17 cellular contexts compared by ENCODE assay signal in genomic region chr7:140033036-140033435, GRCh38. TPM values are rescaled to one million over a fixed set of nuclear protein-coding genes. Genes with fewer than 3 reads are reported as not detected.
DNase-seq lines count a peak whose midpoint lies in the region; ATAC-seq lines count a peak whose summit lies in the region.
"Had no signal": no experiment of that assay in that cellular context is flagged by ENCODE, and none has a peak within 500 bp of the region (broad histone marks: within the 10 kb centered on the region; RNA-seq: fewer than 3 reads in every experiment).

No MANE protein-coding gene starts in this region.

- intact Hi-C loops in activated T-helper 1 cell treated with anti-CD3 and anti-CD28 coated beads, Interleukin-12 subunit alpha, Interleukin-12 subunit beta, Interleukin-2, Interleukin-4 antibody, amounts not matched to agents 30 ng/mL and 10 ng/mL and 1 ng/mL, durations not matched to agents 14 hours and 24 hours and 36 hours (cut with micrococcal nuclease): no loop called here
- intact Hi-C loops in activated T-helper 2 cell treated with anti-CD3 and anti-CD28 coated beads, Interferon-gamma antibody, Interleukin-2, Interleukin-4, amounts not matched to agents 10 μg/mL and 5 μg/mL and 100 μg/mL, durations not matched to agents 14 hours and 24 hours and 36 hours (cut with micrococcal nuclease): no loop called here

- no peaks in the 10 kb centered on the region for H3K9me3 Mint-ChIP-seq in T-helper 2 cell treated with Interferon-gamma antibody and Interleukin-4, amounts not matched to agents 5 μg/mL and 100 μg/mL, for 36 hours
- H3K9me3 Mint-ChIP-seq in activated T-helper 1 cell treated with anti-CD3 and anti-CD28 coated beads, Interleukin-12 subunit alpha, Interleukin-12 subunit beta, Interleukin-2, Interleukin-4 antibody, amounts not matched to agents 30 ng/mL and 10 ng/mL and 1 ng/mL, durations not matched to agents 14 hours and 24 hours and 36 hours: no peaks in the 10 kb centered on the region
- H3K9me3 Mint-ChIP-seq in stimulated activated memory B cell treated with anti-CD40 and anti-IgM and Interleukin-4, amounts not matched to agents 10 μg/mL and 1 μg/mL and 100 μg/mL, for 72 hours: no peaks in the 10 kb centered on the region
- H3K9me3 Mint-ChIP-seq in activated T-helper 2 cell treated with anti-CD3 and anti-CD28 coated beads, Interferon-gamma antibody, Interleukin-2, Interleukin-4, amounts not matched to agents 10 μg/mL and 5 μg/mL and 100 μg/mL, durations not matched to agents 14 hours and 24 hours and 36 hours: no peaks in the 10 kb centered on the region
- H3K9me3 Mint-ChIP-seq: activated CD4-positive, alpha-beta memory T cell treated with anti-CD3 and anti-CD28 coated beads for 36 hours; neural crest cell had no signal

- peaks cover 28% of the 10 kb centered on the region for H3K4me1 Mint-ChIP-seq in T-helper 2 cell treated with Interferon-gamma antibody and Interleukin-4, amounts not matched to agents 5 μg/mL and 100 μg/mL, for 36 hours (ENCODE audit: low read depth)
- H3K4me1 Mint-ChIP-seq in activated T-helper 1 cell treated with anti-CD3 and anti-CD28 coated beads, Interleukin-12 subunit alpha, Interleukin-12 subunit beta, Interleukin-2, Interleukin-4 antibody, amounts not matched to agents 30 ng/mL and 10 ng/mL and 1 ng/mL, durations not matched to agents 14 hours and 24 hours and 36 hours (ENCODE audit: low read depth): peaks cover 25% of the 10 kb centered on the region
- peaks cover 40% of the 10 kb centered on the region for H3K4me1 Mint-ChIP-seq in stimulated activated memory B cell treated with anti-CD40 and anti-IgM and Interleukin-4, amounts not matched to agents 10 μg/mL and 1 μg/mL and 100 μg/mL, for 72 hours
- peaks cover 21% of the 10 kb centered on the region for H3K4me1 Mint-ChIP-seq in activated T-helper 2 cell treated with anti-CD3 and anti-CD28 coated beads, Interferon-gamma antibody, Interleukin-2, Interleukin-4, amounts not matched to agents 10 μg/mL and 5 μg/mL and 100 μg/mL, durations not matched to agents 14 hours and 24 hours and 36 hours (ENCODE audit: low read depth)
- H3K4me1 Mint-ChIP-seq: neural crest cell had no signal

- H3K4me3 Mint-ChIP-seq in T-helper 2 cell treated with Interferon-gamma antibody and Interleukin-4, amounts not matched to agents 5 μg/mL and 100 μg/mL, for 36 hours: peak overlapping the region; percentile 5
- H3K4me3 Mint-ChIP-seq in activated T-helper 1 cell treated with anti-CD3 and anti-CD28 coated beads, Interleukin-12 subunit alpha, Interleukin-12 subunit beta, Interleukin-2, Interleukin-4 antibody, amounts not matched to agents 30 ng/mL and 10 ng/mL and 1 ng/mL, durations not matched to agents 14 hours and 24 hours and 36 hours: no peak overlapping the region
- no peak overlapping the region for H3K4me3 Mint-ChIP-seq in stimulated activated memory B cell treated with anti-CD40 and anti-IgM and Interleukin-4, amounts not matched to agents 10 μg/mL and 1 μg/mL and 100 μg/mL, for 72 hours
- H3K4me3 Mint-ChIP-seq in activated T-helper 2 cell treated with anti-CD3 and anti-CD28 coated beads, Interferon-gamma antibody, Interleukin-2, Interleukin-4, amounts not matched to agents 10 μg/mL and 5 μg/mL and 100 μg/mL, durations not matched to agents 14 hours and 24 hours and 36 hours (ENCODE audit: low read depth): no peak overlapping the region
- H3K4me3 Mint-ChIP-seq: activated CD4-positive, alpha-beta memory T cell treated with anti-CD3 and anti-CD28 coated beads for 36 hours; activated naive CD8-positive, alpha-beta T cell; neural crest cell had no signal

- H3K36me3 Mint-ChIP-seq in T-helper 2 cell treated with Interferon-gamma antibody and Interleukin-4, amounts not matched to agents 5 μg/mL and 100 μg/mL, for 36 hours (ENCODE audit: low read depth): peaks cover 63% of the 10 kb centered on the region
- peaks cover 64% of the 10 kb centered on the region for H3K36me3 Mint-ChIP-seq in activated T-helper 1 cell treated with anti-CD3 and anti-CD28 coated beads, Interleukin-12 subunit alpha, Interleukin-12 subunit beta, Interleukin-2, Interleukin-4 antibody, amounts not matched to agents 30 ng/mL and 10 ng/mL and 1 ng/mL, durations not matched to agents 14 hours and 24 hours and 36 hours (ENCODE audit: low read depth)
- H3K36me3 Mint-ChIP-seq in stimulated activated memory B cell treated with anti-CD40 and anti-IgM and Interleukin-4, amounts not matched to agents 10 μg/mL and 1 μg/mL and 100 μg/mL, for 72 hours: peaks cover 75% of the 10 kb centered on the region
- H3K36me3 Mint-ChIP-seq in activated T-helper 2 cell treated with anti-CD3 and anti-CD28 coated beads, Interferon-gamma antibody, Interleukin-2, Interleukin-4, amounts not matched to agents 10 μg/mL and 5 μg/mL and 100 μg/mL, durations not matched to agents 14 hours and 24 hours and 36 hours (ENCODE audit: low read depth): peaks cover 66% of the 10 kb centered on the region

- H3K27ac Mint-ChIP-seq in T-helper 2 cell treated with Interferon-gamma antibody and Interleukin-4, amounts not matched to agents 5 μg/mL and 100 μg/mL, for 36 hours: no peak overlapping the region
- H3K27ac Mint-ChIP-seq in activated T-helper 1 cell treated with anti-CD3 and anti-CD28 coated beads, Interleukin-12 subunit alpha, Interleukin-12 subunit beta, Interleukin-2, Interleukin-4 antibody, amounts not matched to agents 30 ng/mL and 10 ng/mL and 1 ng/mL, durations not matched to agents 14 hours and 24 hours and 36 hours: peak overlapping the region; percentile 31
- H3K27ac Mint-ChIP-seq in stimulated activated memory B cell treated with anti-CD40 and anti-IgM and Interleukin-4, amounts not matched to agents 10 μg/mL and 1 μg/mL and 100 μg/mL, for 72 hours: peak overlapping the region; percentile 51
- no peak overlapping the region for H3K27ac Mint-ChIP-seq in activated T-helper 2 cell treated with anti-CD3 and anti-CD28 coated beads, Interferon-gamma antibody, Interleukin-2, Interleukin-4, amounts not matched to agents 10 μg/mL and 5 μg/mL and 100 μg/mL, durations not matched to agents 14 hours and 24 hours and 36 hours
- H3K27ac Mint-ChIP-seq: activated CD4-positive, alpha-beta memory T cell treated with anti-CD3 and anti-CD28 coated beads for 36 hours; activated naive CD8-positive, alpha-beta T cell had no signal

- DNase-seq in T-helper 2 cell treated with Interferon-gamma antibody and Interleukin-4, amounts not matched to agents 5 μg/mL and 100 μg/mL, for 36 hours (ENCODE audit: low spot score): no peak
- no peak for DNase-seq in T-helper 2 cell
- DNase-seq in activated T-helper 1 cell treated with anti-CD3 and anti-CD28 coated beads, Interleukin-12 subunit alpha, Interleukin-12 subunit beta, Interleukin-2, Interleukin-4 antibody, amounts not matched to agents 30 ng/mL and 10 ng/mL and 1 ng/mL, durations not matched to agents 14 hours and 24 hours and 36 hours (ENCODE audit: low spot score): no peak
- no peak for DNase-seq in activated T-helper 2 cell treated with anti-CD3 and anti-CD28 coated beads, Interferon-gamma antibody, Interleukin-2, Interleukin-4, amounts not matched to agents 10 μg/mL and 5 μg/mL and 100 μg/mL, durations not matched to agents 14 hours and 24 hours and 36 hours (ENCODE audit: low spot score)
- no peak for DNase-seq in amygdala (lab: John Stamatoyannopoulos, UW)
- DNase-seq in SHP77 (lab: John Stamatoyannopoulos, UW): no peak
- DNase-seq: activated CD4-positive, alpha-beta memory T cell treated with anti-CD3 and anti-CD28 coated beads for 36 hours; activated T-cell treated with anti-CD3 and anti-CD28 coated beads, Interleukin-2, amount 50 U/mL, for 48 hours; central memory CD4-positive, alpha-beta T cell; GF-D8; NK-92 treated with Interleukin-12 subunit alpha and Interleukin-12 subunit beta, amount 100 ng/mL, for 24 hours; testis; WERI-Rb-1 had no signal

- ATAC-seq in esophagus mucosa: peak; percentile 14
- ATAC-seq in stimulated activated memory B cell treated with anti-CD40 and anti-IgM and Interleukin-4, amounts not matched to agents 10 μg/mL and 1 μg/mL and 100 μg/mL, for 72 hours: no peak

- H3K27me3 Mint-ChIP-seq in T-helper 2 cell treated with Interferon-gamma antibody and Interleukin-4, amounts not matched to agents 5 μg/mL and 100 μg/mL, for 36 hours (ENCODE audit: low read depth): no peaks in the 10 kb centered on the region
- no peaks in the 10 kb centered on the region for H3K27me3 Mint-ChIP-seq in activated T-helper 1 cell treated with anti-CD3 and anti-CD28 coated beads, Interleukin-12 subunit alpha, Interleukin-12 subunit beta, Interleukin-2, Interleukin-4 antibody, amounts not matched to agents 30 ng/mL and 10 ng/mL and 1 ng/mL, durations not matched to agents 14 hours and 24 hours and 36 hours (ENCODE audit: insufficient read depth)
- no peaks in the 10 kb centered on the region for H3K27me3 Mint-ChIP-seq in stimulated activated memory B cell treated with anti-CD40 and anti-IgM and Interleukin-4, amounts not matched to agents 10 μg/mL and 1 μg/mL and 100 μg/mL, for 72 hours
- H3K27me3 Mint-ChIP-seq in activated T-helper 2 cell treated with anti-CD3 and anti-CD28 coated beads, Interferon-gamma antibody, Interleukin-2, Interleukin-4, amounts not matched to agents 10 μg/mL and 5 μg/mL and 100 μg/mL, durations not matched to agents 14 hours and 24 hours and 36 hours (ENCODE audit: low read depth): no peaks in the 10 kb centered on the region
- H3K27me3 Mint-ChIP-seq: activated CD4-positive, alpha-beta memory T cell treated with anti-CD3 and anti-CD28 coated beads for 36 hours; activated naive CD8-positive, alpha-beta T cell had no signal

RNA-seq across cellular contexts. Expression of gene PARP12, which starts 29.7 kb away (rescaled TPM):
- 62.0 and 63.7 TPM in 2 replicates for total RNA-seq in activated T-helper 1 cell treated with anti-CD3 and anti-CD28 coated beads, Interleukin-12 subunit alpha, Interleukin-12 subunit beta, Interleukin-2, Interleukin-4 antibody, amounts not matched to agents 30 ng/mL and 10 ng/mL and 1 ng/mL, durations not matched to agents 14 hours and 24 hours and 36 hours
- total RNA-seq in esophagus mucosa: 15.2 TPM
- 23.6 and 24.6 TPM in 2 replicates for total RNA-seq in activated T-helper 2 cell treated with anti-CD3 and anti-CD28 coated beads, Interferon-gamma antibody, Interleukin-2, Interleukin-4, amounts not matched to agents 10 μg/mL and 5 μg/mL and 100 μg/mL, durations not matched to agents 14 hours and 24 hours and 36 hours

Comparison
In these comparisons a context has a peak if more than half of its experiments do, and no peak if none do; other contexts are left out.
1. H3K27ac Mint-ChIP-seq: peak in activated T-helper 1 cell treated with anti-CD3 and anti-CD28 coated beads, Interleukin-12 subunit alpha, Interleukin-12 subunit beta, Interleukin-2, Interleukin-4 antibody, amounts not matched to agents 30 ng/mL and 10 ng/mL and 1 ng/mL, durations not matched to agents 14 hours and 24 hours and 36 hours (single experiment) and stimulated activated memory B cell treated with anti-CD40 and anti-IgM and Interleukin-4, amounts not matched to agents 10 μg/mL and 1 μg/mL and 100 μg/mL, for 72 hours (single experiment); none in T-helper 2 cell treated with Interferon-gamma antibody and Interleukin-4, amounts not matched to agents 5 μg/mL and 100 μg/mL, for 36 hours (single experiment) and activated T-helper 2 cell treated with anti-CD3 and anti-CD28 coated beads, Interferon-gamma antibody, Interleukin-2, Interleukin-4, amounts not matched to agents 10 μg/mL and 5 μg/mL and 100 μg/mL, durations not matched to agents 14 hours and 24 hours and 36 hours (single experiment).